20 cellular contexts compared by ENCODE assay signal in the genomic region with DNA sequence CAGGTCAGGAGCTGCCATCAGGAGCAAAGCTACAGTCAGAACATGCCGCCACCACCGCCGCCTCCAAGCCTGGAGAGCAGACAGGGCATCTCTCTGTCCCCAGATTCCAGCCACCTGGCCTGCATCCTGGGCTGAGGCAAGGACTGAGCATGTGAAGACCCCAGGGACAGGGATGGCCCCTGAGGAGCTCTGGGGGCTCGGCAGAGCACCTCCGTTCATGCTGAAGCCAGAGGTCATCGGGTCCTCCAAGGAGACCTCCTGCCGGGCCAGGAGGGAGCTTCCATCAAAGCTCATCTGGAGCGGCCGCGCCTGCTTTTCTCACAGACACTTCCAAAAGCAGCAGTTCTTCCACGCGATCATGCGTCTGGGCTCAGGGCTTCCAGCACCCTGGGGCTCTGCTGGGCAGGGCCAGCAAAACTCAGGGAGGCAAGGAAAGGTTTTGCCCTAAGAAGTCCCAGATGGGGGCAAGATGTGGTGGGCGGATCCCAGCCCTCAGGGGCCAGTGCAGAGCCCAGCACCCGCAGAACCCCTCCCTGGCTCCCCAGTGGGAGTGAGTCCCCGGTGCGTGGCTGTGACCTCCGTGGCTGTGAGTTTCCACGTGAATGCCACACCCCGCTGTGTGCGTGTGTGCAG.
"Had no signal": no experiment of that assay in that cellular context is flagged by ENCODE, and none has a peak within 500 bp of the region (broad histone marks: within the 10 kb centered on the region; RNA-seq: fewer than 3 reads in every experiment).

No MANE protein-coding gene starts in this region.

- FAIRE-seq: frontal cortex, islet of Langerhans had no signal

- H3K9me3 ChIP-seq: heart right ventricle, mucosa of descending colon, right atrium auricular region, sigmoid colon, stomach, thoracic aorta, transverse colon had no signal

- H3K27ac Mint-ChIP-seq: naive thymus-derived CD8-positive, alpha-beta T cell had no signal

- H3K4me1 ChIP-seq: heart right ventricle, left lung, right atrium auricular region, sigmoid colon, stomach, transverse colon had no signal

- H3K36me3 Mint-ChIP-seq: naive thymus-derived CD8-positive, alpha-beta T cell had no signal

- H3K36me3 ChIP-seq: heart right ventricle, left lung, right atrium auricular region, sigmoid colon, stomach, thoracic aorta, transverse colon had no signal

- H3K9me3 Mint-ChIP-seq: naive thymus-derived CD8-positive, alpha-beta T cell had no signal

- ATAC-seq: heart right ventricle; left lung; mucosa of descending colon; naive thymus-derived CD8-positive, alpha-beta T cell had no signal

- H3K4me3 Mint-ChIP-seq: naive thymus-derived CD8-positive, alpha-beta T cell had no signal

- H3K4me3 ChIP-seq: dorsolateral prefrontal cortex, heart right ventricle, left lung, mucosa of descending colon, right atrium auricular region, sigmoid colon, skin epidermis, stomach, thoracic aorta, transverse colon had no signal

- H3K4me1 Mint-ChIP-seq: naive thymus-derived CD8-positive, alpha-beta T cell had no signal

- H3K27ac ChIP-seq: dorsolateral prefrontal cortex, heart right ventricle, left lung, right atrium auricular region, sigmoid colon, skin epidermis, stomach, thoracic aorta, transverse colon had no signal

- DNase-seq: cortex of kidney; effector CD8-positive, alpha-beta T cell; hypothalamus; mammary epithelial cell; sigmoid colon; stimulated activated CD4-positive, alpha-beta T cell treated with anti-CD3 and anti-CD28 coated beads, Interleukin-12 subunit alpha, Interleukin-12 subunit beta, amount 100 ng/mL, for 4 hours; stimulated activated naive CD4-positive, alpha-beta T cell; stomach; substantia nigra; transverse colon had no signal

- H3K27me3 ChIP-seq: dorsolateral prefrontal cortex, right atrium auricular region, transverse colon had no signal
